ENCODE assay signal across 21 cellular contexts in the genomic region with DNA sequence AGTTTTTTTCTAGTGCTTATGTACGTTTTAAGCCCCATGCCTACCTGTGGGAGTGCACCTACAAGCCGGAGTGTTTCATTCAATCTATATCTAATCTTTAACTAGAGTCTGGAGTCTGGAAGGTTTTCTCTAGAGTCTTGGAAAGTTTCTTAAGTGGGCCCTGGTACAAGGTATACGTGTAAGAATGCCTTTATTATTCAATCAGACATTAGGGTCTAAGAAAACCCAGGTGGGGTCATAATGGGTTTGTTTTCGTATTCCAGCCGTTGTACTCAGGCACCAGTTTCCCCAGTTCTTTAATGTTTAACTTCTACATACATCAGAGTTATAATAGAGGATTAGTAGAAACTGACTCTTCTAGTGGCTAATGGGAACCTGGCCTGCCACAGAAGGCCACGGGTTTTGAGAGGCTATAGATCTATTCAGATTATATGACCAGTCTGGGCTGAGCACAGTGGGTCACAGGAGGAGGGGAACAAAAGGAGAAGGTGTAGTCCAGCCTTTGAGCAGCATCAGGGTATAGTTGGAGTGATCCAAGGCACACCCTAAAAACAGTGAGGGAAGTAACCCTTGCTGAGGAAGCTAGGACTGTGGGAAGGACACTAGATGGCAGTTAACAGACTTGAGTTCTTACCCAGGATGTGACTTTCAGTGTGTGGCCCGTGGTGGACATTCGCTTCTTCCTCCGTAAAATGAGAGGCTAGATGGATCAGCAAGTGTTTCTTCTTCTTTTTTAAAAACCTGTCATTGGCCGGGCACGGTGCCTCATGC. TPM values are rescaled to one million over a fixed set of nuclear protein-coding genes. Genes with fewer than 3 reads are reported as not detected.
"Had no signal": no experiment of that assay in that cellular context is flagged by ENCODE, and none has a peak within 500 bp of the region (broad histone marks: within the 10 kb centered on the region; RNA-seq: fewer than 3 reads in every experiment).

No MANE protein-coding gene starts in this region.

- H3K9me3 Mint-ChIP-seq: activated CD4-positive, alpha-beta T cell treated with anti-CD3 and anti-CD28 coated beads, Interleukin-2, amount 10 ng/mL, durations not matched to agents 24 days and 14 days; dendritic cell treated with granulocyte-macrophage colony-stimulating factor and Interleukin-4, amounts not matched to agents 40 ng/mL and 50 ng/mL, for 4 days had no signal

- FAIRE-seq: endothelial cell of umbilical vein, pancreas had no signal

- ATAC-seq: activated CD8-positive, alpha-beta T cell treated with anti-CD3 and anti-CD28 coated beads, Interleukin-2, amount 10 ng/mL, durations not matched to agents 7 days and 5 days; body of pancreas; left ventricle myocardium superior; naive thymus-derived CD4-positive, alpha-beta T cell had no signal

- H3K4me1 Mint-ChIP-seq: activated CD4-positive, alpha-beta T cell treated with anti-CD3 and anti-CD28 coated beads, Interleukin-2, amount 10 ng/mL, durations not matched to agents 24 days and 14 days; naive thymus-derived CD4-positive, alpha-beta T cell had no signal

- H3K27ac Mint-ChIP-seq: activated CD4-positive, alpha-beta T cell treated with anti-CD3 and anti-CD28 coated beads, Interleukin-2, amount 10 ng/mL, durations not matched to agents 24 days and 14 days; activated CD8-positive, alpha-beta T cell treated with anti-CD3 and anti-CD28 coated beads, Interleukin-2, amount 10 ng/mL, durations not matched to agents 7 days and 5 days; activated naive CD4-positive, alpha-beta T cell treated with anti-CD3 and anti-CD28 coated beads for 36 hours; activated T-cell treated with anti-CD3 and anti-CD28 coated beads, Interleukin-2, amount 50 U/mL, for 24 hours; dendritic cell treated with granulocyte-macrophage colony-stimulating factor and Interleukin-4, amounts not matched to agents 40 ng/mL and 50 ng/mL, for 4 days; naive thymus-derived CD4-positive, alpha-beta T cell had no signal

- DNase-seq: activated CD4-positive, alpha-beta T cell treated with anti-CD3 and anti-CD28 coated beads, Interleukin-2, amount 10 ng/mL, durations not matched to agents 24 days and 14 days; activated CD8-positive, alpha-beta T cell treated with anti-CD3 and anti-CD28 coated beads, Interleukin-2, amount 10 ng/mL, durations not matched to agents 7 days and 5 days; activated naive CD4-positive, alpha-beta T cell treated with anti-CD3 and anti-CD28 coated beads for 36 hours; activated T-cell treated with anti-CD3 and anti-CD28 coated beads, Interleukin-2, amount 50 U/mL, for 24 hours; body of pancreas; cerebellar nuclear complex; effector memory CD4-positive, alpha-beta T cell; esophagus squamous epithelium; hypothalamus; islet precursor cell; left ventricle myocardium superior; naive thymus-derived CD4-positive, alpha-beta T cell; pancreas; SK-N-SH; stimulated activated naive CD4-positive, alpha-beta T cell; T1000; uterus had no signal

- H3K27me3 Mint-ChIP-seq: activated CD4-positive, alpha-beta T cell treated with anti-CD3 and anti-CD28 coated beads, Interleukin-2, amount 10 ng/mL, durations not matched to agents 24 days and 14 days; activated T-cell treated with anti-CD3 and anti-CD28 coated beads, Interleukin-2, amount 50 U/mL, for 24 hours; dendritic cell treated with granulocyte-macrophage colony-stimulating factor and Interleukin-4, amounts not matched to agents 40 ng/mL and 50 ng/mL, for 4 days; naive thymus-derived CD4-positive, alpha-beta T cell had no signal

- H3K4me3 Mint-ChIP-seq: activated CD4-positive, alpha-beta T cell treated with anti-CD3 and anti-CD28 coated beads, Interleukin-2, amount 10 ng/mL, durations not matched to agents 24 days and 14 days; activated CD8-positive, alpha-beta T cell treated with anti-CD3 and anti-CD28 coated beads, Interleukin-2, amount 10 ng/mL, durations not matched to agents 7 days and 5 days; activated naive CD4-positive, alpha-beta T cell treated with anti-CD3 and anti-CD28 coated beads for 36 hours; activated T-cell treated with anti-CD3 and anti-CD28 coated beads, Interleukin-2, amount 50 U/mL, for 24 hours; dendritic cell treated with granulocyte-macrophage colony-stimulating factor and Interleukin-4, amounts not matched to agents 40 ng/mL and 50 ng/mL, for 4 days; naive thymus-derived CD4-positive, alpha-beta T cell had no signal

- H3K36me3 Mint-ChIP-seq: naive thymus-derived CD4-positive, alpha-beta T cell had no signal

RNA-seq across cellular contexts. Expression of a gene that starts 15.5 kb away (rescaled TPM):
- total RNA-seq: activated CD4-positive, alpha-beta T cell treated with anti-CD3 and anti-CD28 coated beads, Interleukin-2, amount 10 ng/mL, durations not matched to agents 24 days and 14 days; activated CD8-positive, alpha-beta T cell treated with anti-CD3 and anti-CD28 coated beads, Interleukin-2, amount 10 ng/mL, durations not matched to agents 7 days and 5 days; activated naive CD4-positive, alpha-beta T cell treated with anti-CD3 and anti-CD28 coated beads for 36 hours; endothelial cell of umbilical vein; mononuclear cell; naive thymus-derived CD4-positive, alpha-beta T cell; T-helper 1 cell treated with Interleukin-12 subunit alpha and Interleukin-12 subunit beta and Interleukin-4 antibody, amounts not matched to agents 30 ng/mL and 1 ng/mL, for 36 hours had no signal
